ENCODE assay signal across 9 cellular contexts in genomic region chr2:209476367-209477191, GRCh38. TPM values are rescaled to one million over a fixed set of nuclear protein-coding genes. Genes with fewer than 3 reads are reported as not detected.
A peak's percentile ranks its signal among the peaks of the same experiment; 100 is the strongest.
DNase-seq lines count a peak whose midpoint lies in the region; ATAC-seq and TF ChIP-seq lines count a peak whose summit lies in the region.
"Had no signal": no experiment of that assay in that cellular context is flagged by ENCODE, and none has a peak within 500 bp of the region (broad histone marks: within the 10 kb centered on the region; RNA-seq: fewer than 3 reads in every experiment).

No MANE protein-coding gene starts in this region.

- DNase-seq in HCEC 1CT (peak; percentile 60), NCI-H2227 (lab: John Stamatoyannopoulos, UW; ENCODE audit: unreplicated experiment) (peak; percentile 92), cerebellar cortex (ENCODE audit: low spot score) (peak; percentile 85), osteoblast (ENCODE audit: insufficient read length, low spot score, missing footprints) (peak; percentile 11), vagina (ENCODE audit: extremely low spot score in 2 of 2) (no peak), transverse colon (no peak)

- H3K4me2 ChIP-seq in osteoblast (ENCODE audit: insufficient read depth, low read length) = peak overlapping the region; percentile 27

- H2AFZ ChIP-seq in osteoblast (ENCODE audit: low read length) = no peak overlapping the region
- H2AFZ ChIP-seq: parathyroid adenoma had no signal

- H3K36me3 ChIP-seq in osteoblast (ENCODE audit: insufficient read depth, low read length) (no peaks in the 10 kb centered on the region), vagina (no peaks in the 10 kb centered on the region), transverse colon (no peaks in the 10 kb centered on the region)

- ATAC-seq in HG03520 (IDR thresholded peaks at IDR 0.05; ENCODE audit: unreplicated experiment) = no peak
- ATAC-seq in HG03108 (IDR thresholded peaks at IDR 0.05; ENCODE audit: unreplicated experiment) = no peak

- no peak for TF ChIP-seq CTCF in osteoblast (IDR thresholded peaks at IDR 0.05; ENCODE audit: extremely low read depth, low read depth, low read length)
- TF ChIP-seq CTCF in vagina (IDR thresholded peaks at IDR 0.05) = no peak
- TF ChIP-seq CTCF in transverse colon (IDR thresholded peaks at IDR 0.05) = no peak

- H3K79me2 ChIP-seq in osteoblast (ENCODE audit: insufficient read depth, low read length) = no peaks in the 10 kb centered on the region
- H3K79me2 ChIP-seq: parathyroid adenoma had no signal

- TF ChIP-seq POLR2A in vagina (IDR thresholded peaks at IDR 0.05) = no peak
- no peak for TF ChIP-seq POLR2A in transverse colon (IDR thresholded peaks at IDR 0.05)

- 38 to 56% methylated on average over 7 to 8 of the region's 8 CpGs for WGBS in transverse colon (ENCODE audit: low coverage in 1 of 2), 2 donors

- peaks cover 31% of the 10 kb centered on the region for H3K4me1 ChIP-seq in osteoblast (ENCODE audit: insufficient read depth, low read length)
- H3K4me1 ChIP-seq in vagina = peaks cover 15% of the 10 kb centered on the region
- H3K4me1 ChIP-seq in transverse colon = peaks cover 0 to 7% (median 2%) of the 10 kb centered on the region in 4 donors

- H3K9me3 ChIP-seq in osteoblast (ENCODE audit: low read depth, low read length) (no peaks in the 10 kb centered on the region), vagina (no peaks in the 10 kb centered on the region), transverse colon (no peaks in the 10 kb centered on the region)

- H4K20me1 ChIP-seq in osteoblast (ENCODE audit: insufficient read depth, low read length) = no peaks in the 10 kb centered on the region

- no peak for TF ChIP-seq EP300 in transverse colon (IDR thresholded peaks at IDR 0.05; ENCODE audit: low read depth)

- intact Hi-C loops in vagina (cut with DNase I) = no loop called here
- intact Hi-C loops in transverse colon (cut with DNase I; ENCODE audit: low total_unique reads) = no loop called here

- H3K27me3 ChIP-seq in osteoblast (ENCODE audit: insufficient read depth, low read length) = no peaks in the 10 kb centered on the region
- no peaks in the 10 kb centered on the region for H3K27me3 ChIP-seq in vagina
- no peaks in the 10 kb centered on the region for H3K27me3 ChIP-seq in transverse colon

- H3K27ac ChIP-seq in osteoblast (ENCODE audit: low read depth, low read length) = no peak overlapping the region
- no peak overlapping the region for H3K27ac ChIP-seq in vagina
- H3K27ac ChIP-seq in transverse colon = no peak overlapping the region
- H3K27ac ChIP-seq: parathyroid adenoma had no signal

- in situ Hi-C loops in transverse colon (cut with MboI; ENCODE audit: low pct_ligation_motif_present in 1 of 4, low pct_unique_long_range_greater_than_20kb in 1 of 4, low sequenced_read_pairs in 3 of 4) = no loop called here

- H3K4me3 ChIP-seq in osteoblast (ENCODE audit: insufficient read depth, low read length) = no peak overlapping the region
- no peak overlapping the region for H3K4me3 ChIP-seq in vagina
- H3K4me3 ChIP-seq in transverse colon = no peak overlapping the region

RNA-seq across cellular contexts. Expression of gene MAP2, which starts 52.7 kb away (rescaled TPM):
- 2.1 and 2.2 TPM in 2 replicates for total RNA-seq in osteoblast
- 15.5 TPM for total RNA-seq in vagina
- total RNA-seq in transverse colon = 1 to 10 TPM; 2.0 to 6.4 (median 2.7) TPM

Comparison
In these comparisons a context has a peak if more than half of its experiments do, and no peak if none do; other contexts are left out.
1. DNase-seq: peak in HCEC 1CT (single experiment), NCI-H2227 (single experiment), cerebellar cortex (single experiment) and osteoblast (single experiment); none in vagina (0 of 2) and transverse colon (single experiment).